Comparison of ENCODE assay signal across 19 cellular contexts in genomic region chrX:18753603-18754002, GRCh38. TPM values are rescaled to one million over a fixed set of nuclear protein-coding genes. Genes with fewer than 3 reads are reported as not detected.
"Had no signal": no experiment of that assay in that cellular context is flagged by ENCODE, and none has a peak within 500 bp of the region (broad histone marks: within the 10 kb centered on the region; RNA-seq: fewer than 3 reads in every experiment).

No MANE protein-coding gene starts in this region.

- H3K4me3 Mint-ChIP-seq: activated naive CD8-positive, alpha-beta T cell treated with anti-CD3 and anti-CD28 coated beads for 36 hours; activated T-cell treated with anti-CD3 and anti-CD28 coated beads, Interleukin-2, amount 50 U/mL, for 24 hours; mesothelial cell of epicardium; naive thymus-derived CD8-positive, alpha-beta T cell had no signal

- DNase-seq: activated CD8-positive, alpha-beta memory T cell treated with anti-CD3 and anti-CD28 coated beads, Interleukin-2, amount 50 U/mL, for 4 hours; activated naive CD4-positive, alpha-beta T cell treated with Interleukin-2 at 50 U/mL for 16 hours; activated naive CD8-positive, alpha-beta T cell treated with anti-CD3 and anti-CD28 coated beads for 36 hours; activated T-cell treated with anti-CD3 and anti-CD28 coated beads, Interleukin-2, amount 50 U/mL, for 24 hours; amniotic stem cell; glutamatergic neuron; left ventricle myocardium superior; mammary epithelial cell; naive thymus-derived CD8-positive, alpha-beta T cell; sigmoid colon; stimulated activated CD4-positive, alpha-beta T cell treated with anti-CD3 and anti-CD28 coated beads, Interleukin-4, amount 100 ng/mL, for 1 hour; stimulated activated naive CD4-positive, alpha-beta T cell; testis; trophoblast cell; uterus had no signal

- H3K4me1 ChIP-seq: sigmoid colon, testis, uterus had no signal

- H3K36me3 ChIP-seq: sigmoid colon, uterus had no signal

- H3K27ac Mint-ChIP-seq: activated naive CD8-positive, alpha-beta T cell treated with anti-CD3 and anti-CD28 coated beads for 36 hours; activated T-cell treated with anti-CD3 and anti-CD28 coated beads, Interleukin-2, amount 50 U/mL, for 24 hours; mesothelial cell of epicardium; naive thymus-derived CD8-positive, alpha-beta T cell had no signal

- H3K9me3 ChIP-seq: sigmoid colon, testis, uterus had no signal

- H3K27me3 ChIP-seq: hepatocyte, sigmoid colon, testis, uterus had no signal

- H3K36me3 Mint-ChIP-seq: activated naive CD8-positive, alpha-beta T cell treated with anti-CD3 and anti-CD28 coated beads for 36 hours; mesothelial cell of epicardium had no signal

- H3K27me3 Mint-ChIP-seq: activated naive CD8-positive, alpha-beta T cell treated with anti-CD3 and anti-CD28 coated beads for 36 hours; naive thymus-derived CD8-positive, alpha-beta T cell had no signal

- ATAC-seq: left ventricle myocardium superior; naive thymus-derived CD8-positive, alpha-beta T cell had no signal

- H3K4me3 ChIP-seq: hepatocyte, sigmoid colon, testis, uterus had no signal

- H3K9me3 Mint-ChIP-seq: activated naive CD8-positive, alpha-beta T cell treated with anti-CD3 and anti-CD28 coated beads for 36 hours; activated T-cell treated with anti-CD3 and anti-CD28 coated beads, Interleukin-2, amount 50 U/mL, for 24 hours had no signal

RNA-seq across cellular contexts. Expression of gene PPEF1, which starts 46.2 kb away (rescaled TPM):
- total RNA-seq: activated naive CD8-positive, alpha-beta T cell treated with anti-CD3 and anti-CD28 coated beads for 36 hours; bronchial epithelial cell; epithelial cell of proximal tubule; mammary epithelial cell had no signal
